8 cellular contexts compared by ENCODE assay signal in genomic region chr2:28356095-28356911, GRCh38. TPM values are rescaled to one million over a fixed set of nuclear protein-coding genes. Genes with fewer than 3 reads are reported as not detected.
DNase-seq lines count a peak whose midpoint lies in the region; ATAC-seq and TF ChIP-seq lines count a peak whose summit lies in the region.

No MANE protein-coding gene starts in this region.

- H3K4me3 Mint-ChIP-seq in nephron progenitor cell (no peak overlapping the region), glutamatergic neuron (ENCODE audit: unreplicated experiment) (no peak overlapping the region)

- no peak overlapping the region for H3K27ac Mint-ChIP-seq in nephron progenitor cell
- H3K27ac Mint-ChIP-seq in glutamatergic neuron (ENCODE audit: unreplicated experiment), result no peak overlapping the region

- H3K4me1 Mint-ChIP-seq in nephron progenitor cell, result peaks cover 67% of the 10 kb centered on the region
- H3K4me1 Mint-ChIP-seq in glutamatergic neuron (ENCODE audit: low read depth, unreplicated experiment), result no peaks in the 10 kb centered on the region

- H3K9me3 Mint-ChIP-seq in nephron progenitor cell, result no peaks in the 10 kb centered on the region
- peaks cover 4% of the 10 kb centered on the region for H3K9me3 Mint-ChIP-seq in glutamatergic neuron (ENCODE audit: unreplicated experiment)

- H3K4me3 ChIP-seq in AG04449 (ENCODE audit: low read depth, low read length) (no peak overlapping the region), fibroblast of pulmonary artery (replicated peaks; ENCODE audit: low read depth, low read length) (no peak overlapping the region)

- H3K27me3 Mint-ChIP-seq in nephron progenitor cell (ENCODE audit: low read depth, poor library complexity), result peaks cover 1% of the 10 kb centered on the region
- H3K27me3 Mint-ChIP-seq in glutamatergic neuron (ENCODE audit: unreplicated experiment), result peaks cover 4% of the 10 kb centered on the region

- TF ChIP-seq CTCF in AG04449 (IDR thresholded peaks at IDR 0.05; ENCODE audit: insufficient read depth, low read length, missing control alignments) (no peak), fibroblast of pulmonary artery (IDR thresholded peaks at IDR 0.05; ENCODE audit: low read length, missing control alignments) (no peak), nephron progenitor cell (IDR thresholded peaks at IDR 0.05) (no peak), glutamatergic neuron (IDR thresholded peaks at IDR 0.05; ENCODE audit: partially characterized antibody, unreplicated experiment) (no peak)

- POLR2A ChIA-PET in AG04449 (lab: Yijun Ruan, JAX), result interaction anchor here (1.4 kb wide), 1 partner anchor 34 kb away, joined by 5 read pairs; no protein-coding TSS in a partner anchor

- H3K36me3 Mint-ChIP-seq in nephron progenitor cell (ENCODE audit: low read depth) (no peaks in the 10 kb centered on the region), glutamatergic neuron (ENCODE audit: unreplicated experiment) (no peaks in the 10 kb centered on the region)

- DNase-seq in AG04449 (ENCODE audit: low read depth, low spot score), result peak; percentile 60
- DNase-seq in GOT3 (lab: John Stamatoyannopoulos, UW), result peak; percentile 6
- peak; percentile 69 for DNase-seq in UCSD-AML1 (lab: John Stamatoyannopoulos, UW; ENCODE audit: unreplicated experiment)
- DNase-seq in fibroblast of pulmonary artery (ENCODE audit: low read depth), result peak; percentile 91
- peak; percentile 46 for DNase-seq in nephron progenitor cell
- no peak for DNase-seq in glutamatergic neuron

- CTCF ChIA-PET in AG04449 (lab: Yijun Ruan, JAX), result interaction anchor here (1.1 kb wide), 1 partner anchor 13 kb away, joined by 3 read pairs; no protein-coding TSS in a partner anchor

- ATAC-seq in HG02623 (IDR thresholded peaks at IDR 0.05; ENCODE audit: unreplicated experiment) (no peak), HG03342 (IDR thresholded peaks at IDR 0.05; ENCODE audit: unreplicated experiment) (no peak)

RNA-seq across cellular contexts. Expression of gene FOSL2, which starts 36.4 kb away (rescaled TPM):
- 2.6 TPM for total RNA-seq in glutamatergic neuron (ENCODE audit: unreplicated experiment)
